In the genomic region with DNA sequence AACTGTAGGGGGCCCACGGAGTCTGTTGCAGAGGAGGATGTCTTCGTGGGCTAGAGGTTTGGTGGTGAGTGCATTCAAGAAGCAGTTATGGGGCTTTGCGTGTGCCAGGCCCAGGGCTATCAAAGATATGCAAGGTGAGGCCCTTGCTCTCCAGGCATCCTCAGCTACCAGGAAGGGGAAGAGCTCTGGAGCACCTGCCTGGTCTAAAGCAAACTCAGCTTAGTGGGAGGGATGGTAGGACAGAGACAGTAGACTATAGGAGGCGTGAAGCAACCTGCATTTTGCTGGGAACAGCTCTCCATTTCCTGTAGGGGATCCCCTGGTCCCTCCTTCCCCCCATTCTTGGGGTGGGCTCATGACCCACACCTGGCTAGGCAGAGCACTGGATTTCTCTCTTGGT, we compare ENCODE assay signal across 12 cellular contexts. TPM values are rescaled to one million over a fixed set of nuclear protein-coding genes. Genes with fewer than 3 reads are reported as not detected.
DNase-seq lines count a peak whose midpoint lies in the region; TF ChIP-seq lines count a peak whose summit lies in the region.
"Had no signal": no experiment of that assay in that cellular context is flagged by ENCODE, and none has a peak within 500 bp of the region (broad histone marks: within the 10 kb centered on the region; RNA-seq: fewer than 3 reads in every experiment).

No MANE protein-coding gene starts in this region.

- no peaks in the 10 kb centered on the region for H3K9me3 ChIP-seq in BLaER1 treated with 17β-estradiol and CSF1 and Interleukin-3, amounts not matched to agents 10 nM and 100 nM (replicated peaks in 1 of 11)
- H3K9me3 ChIP-seq in CD4-positive, alpha-beta memory T cell (ENCODE audit: control insufficient read depth in 1 of 2, low read length in 2 of 2), result no peaks in the 10 kb centered on the region
- no peaks in the 10 kb centered on the region for H3K9me3 ChIP-seq in WERI-Rb-1 (ENCODE audit: severe bottlenecking)

- H3K9me3 Mint-ChIP-seq in osteocyte (ENCODE audit: unreplicated experiment), result no peaks in the 10 kb centered on the region
- H3K9me3 Mint-ChIP-seq in CD4-positive, alpha-beta memory T cell, result peaks cover 0 to 3% (median 0%) of the 10 kb centered on the region in 8 donors
- H3K9me3 Mint-ChIP-seq: CD4-positive, CD25-positive, alpha-beta regulatory T cell had no signal

- peak overlapping the region in 6 of 11 experiments; percentile 36 to 68 (median 48); a peak in 10 of 22 replicates for H3K27ac ChIP-seq in BLaER1 treated with 17β-estradiol and CSF1 and Interleukin-3, amounts not matched to agents 10 nM and 100 nM
- H3K27ac ChIP-seq in CD4-positive, alpha-beta memory T cell (ENCODE audit: low read depth, low read length), result no peak overlapping the region
- H3K27ac ChIP-seq in WERI-Rb-1, result no peak overlapping the region
- H3K27ac ChIP-seq: 22Rv1 had no signal

- H3K36me3 Mint-ChIP-seq in osteocyte (ENCODE audit: unreplicated experiment), result no peaks in the 10 kb centered on the region
- peaks cover 0 to 4% of the 10 kb centered on the region in 2 donors for H3K36me3 Mint-ChIP-seq in CD4-positive, alpha-beta memory T cell

- H3K4me2 ChIP-seq in BLaER1 treated with 17β-estradiol and CSF1 and Interleukin-3, amounts not matched to agents 10 nM and 100 nM, result peak overlapping the region in 5 of 11 experiments; percentile 60 to 91 (median 74); a peak in 10 of 22 replicates

- H3K36me3 ChIP-seq in BLaER1 treated with 17β-estradiol and CSF1 and Interleukin-3, amounts not matched to agents 10 nM and 100 nM, result no peaks in the 10 kb centered on the region
- no peaks in the 10 kb centered on the region for H3K36me3 ChIP-seq in CD4-positive, alpha-beta memory T cell (ENCODE audit: insufficient read depth, low read length)
- no peaks in the 10 kb centered on the region for H3K36me3 ChIP-seq in WERI-Rb-1

- H3K27ac Mint-ChIP-seq in osteocyte (ENCODE audit: unreplicated experiment), result no peak overlapping the region
- H3K27ac Mint-ChIP-seq in CD4-positive, alpha-beta memory T cell, result peak overlapping the region in 1 of 7 donors; percentile 38

- no peak overlapping the region for H3K4me3 Mint-ChIP-seq in osteocyte (ENCODE audit: unreplicated experiment)
- no peak overlapping the region for H3K4me3 Mint-ChIP-seq in CD4-positive, alpha-beta memory T cell
- H3K4me3 Mint-ChIP-seq: CD4-positive, CD25-positive, alpha-beta regulatory T cell had no signal

- no peak overlapping the region; a peak in 1 of 20 replicates for H3K4me3 ChIP-seq in BLaER1 treated with 17β-estradiol and CSF1 and Interleukin-3, amounts not matched to agents 10 nM and 100 nM
- no peak overlapping the region for H3K4me3 ChIP-seq in CD4-positive, alpha-beta memory T cell (ENCODE audit: low read length in 2 of 2)
- H3K4me3 ChIP-seq in WERI-Rb-1 (ENCODE audit: low read depth, low read length), result no peak overlapping the region

- H3K4me1 Mint-ChIP-seq in osteocyte (ENCODE audit: unreplicated experiment), result peaks cover 7% of the 10 kb centered on the region
- H3K4me1 Mint-ChIP-seq in CD4-positive, alpha-beta memory T cell, result no peaks in the 10 kb centered on the region
- H3K4me1 Mint-ChIP-seq: CD4-positive, CD25-positive, alpha-beta regulatory T cell had no signal

- intact Hi-C loops in CD4-positive, alpha-beta memory T cell (cut with micrococcal nuclease), result no loop called here

- CTCF ChIA-PET in CD4-positive, alpha-beta memory T cell (lab: Charles Lee; ENCODE audit: partially characterized antibody), result no interaction called here

- TF ChIP-seq CTCF in osteocyte (IDR thresholded peaks at IDR 0.05) (no peak), WERI-Rb-1 (IDR thresholded peaks at IDR 0.05; ENCODE audit: low read depth, low read length) (no peak)

- DNase-seq in DMS53 (lab: John Stamatoyannopoulos, UW), result peak; percentile 15
- no peak for DNase-seq in DMS53 treated with DMSO at 0.1 percent for 48 hours (lab: John Stamatoyannopoulos, UW; ENCODE audit: unreplicated experiment)
- peak; percentile 9 for DNase-seq in NCI-H69 (lab: John Stamatoyannopoulos, UW)
- DNase-seq in osteocyte (ENCODE audit: extremely low spot score, unreplicated experiment), result peak; percentile 72
- no peak for DNase-seq in CD4-positive, alpha-beta memory T cell
- no peak for DNase-seq in GM19240 (ENCODE audit: insufficient read length, low spot score)
- DNase-seq in WERI-Rb-1, result no peak
- DNase-seq: CD4-positive, CD25-positive, alpha-beta regulatory T cell; DND-41; HCEC 1CT had no signal

- H3K27me3 ChIP-seq in BLaER1 treated with 17β-estradiol and CSF1 and Interleukin-3, amounts not matched to agents 10 nM and 100 nM, result no peaks in the 10 kb centered on the region
- H3K27me3 ChIP-seq in CD4-positive, alpha-beta memory T cell (ENCODE audit: insufficient read depth, low read length), result no peaks in the 10 kb centered on the region
- H3K27me3 ChIP-seq in WERI-Rb-1 (ENCODE audit: insufficient read depth, low read depth, severe bottlenecking), result no peaks in the 10 kb centered on the region

- H3K4me1 ChIP-seq in BLaER1 treated with 17β-estradiol and CSF1 and Interleukin-3, amounts not matched to agents 10 nM and 100 nM, result peaks cover 0 to 23% (median 11%) of the 10 kb centered on the region in 10 experiments; a peak in 11 of 20 replicates
- no peaks in the 10 kb centered on the region for H3K4me1 ChIP-seq in CD4-positive, alpha-beta memory T cell (ENCODE audit: insufficient read depth, low read length)

- POLR2A ChIA-PET in CD4-positive, alpha-beta memory T cell (lab: Charles Lee; ENCODE audit: partially characterized antibody), result interaction anchor here (0.7 to 2.3 kb wide), 2 partner anchors 21 to 32 kb away, joined by 3 to 7 read pairs; a partner anchor contains a TSS

- peak overlapping the region in 3 of 11 experiments; percentile 4 to 58 (median 24); a peak in 4 of 22 replicates for H3K9ac ChIP-seq in BLaER1 treated with 17β-estradiol and CSF1 and Interleukin-3, amounts not matched to agents 10 nM and 100 nM

- H3K27me3 Mint-ChIP-seq in osteocyte (ENCODE audit: unreplicated experiment), result peaks cover 10% of the 10 kb centered on the region
- no peaks in the 10 kb centered on the region for H3K27me3 Mint-ChIP-seq in CD4-positive, alpha-beta memory T cell

- no peaks in the 10 kb centered on the region for H4K20me1 ChIP-seq in BLaER1 treated with 17β-estradiol and CSF1 and Interleukin-3, amounts not matched to agents 10 nM and 100 nM

RNA-seq across cellular contexts. Expression of a gene that starts 8.8 kb away (rescaled TPM):
- total RNA-seq in osteocyte, result 14.3 and 15.6 TPM in 2 replicates
- total RNA-seq in CD4-positive, alpha-beta memory T cell, result 10 to 100 TPM; 14.0 to 16.4 TPM
- 10 to 100 TPM; 17.8 to 24.9 TPM for polyA plus RNA-seq in CD4-positive, alpha-beta memory T cell

RNA-seq across cellular contexts. Expression of a gene that starts 20.9 kb away (rescaled TPM):
- 34.1 and 34.3 TPM in 2 replicates for total RNA-seq in osteocyte
- total RNA-seq in CD4-positive, alpha-beta memory T cell, result 10 to 100 TPM; 26.6 to 27.0 TPM
- 10 to 100 TPM; 66.8 to 71.4 TPM for polyA plus RNA-seq in CD4-positive, alpha-beta memory T cell

Comparison
In these comparisons a context has a peak if more than half of its experiments do, and no peak if none do; other contexts are left out.
1. DNase-seq: peak in DMS53 (single experiment), NCI-H69 (single experiment) and osteocyte (single experiment); none in DMS53 treated with DMSO at 0.1 percent for 48 hours (single experiment), CD4-positive, alpha-beta memory T cell (0 of 5), GM19240 (single experiment) and WERI-Rb-1 (single experiment).
2. H3K27ac ChIP-seq: peak in BLaER1 treated with 17β-estradiol and CSF1 and Interleukin-3, amounts not matched to agents 10 nM and 100 nM (6 of 11); none in CD4-positive, alpha-beta memory T cell (single experiment) and WERI-Rb-1 (single experiment).